In genomic region chr7:90211391-90212148, GRCh38 we compare ENCODE assay signal across 7 cellular contexts. TPM values are rescaled to one million over a fixed set of nuclear protein-coding genes. Genes with fewer than 3 reads are reported as not detected.
A peak's percentile ranks its signal among the peaks of the same experiment; 100 is the strongest.
DNase-seq lines count a peak whose midpoint lies in the region; ATAC-seq and TF ChIP-seq lines count a peak whose summit lies in the region.

Gene STEAP2 (plus strand): TSS chr7:90211740. CDS start chr7:90225083, 13,343 bp downstream.

- ATAC-seq in left lung: peak; percentile 98

- peak within 1 kb of the TSS in 58 of 59 donors; percentile 19 to 95 (median 87) for H3K27ac ChIP-seq in dorsolateral prefrontal cortex
- H3K27ac ChIP-seq in left lung: peak within 1 kb of the TSS; percentile 72 to 78

- intact Hi-C loops in dorsolateral prefrontal cortex (cut with DNase I) (loop anchor here in 1 of 2 donors (5.0 kb wide), 1 partner anchor 34 kb away; no protein-coding TSS in a partner anchor), left lung (cut with DNase I) (no loop called here)

- no peaks in the 10 kb centered on the region for H3K27me3 ChIP-seq in H7 (ENCODE audit: control insufficient read depth, insufficient read depth, low read length)
- peaks cover 0 to 15% (median 0%) of the 10 kb centered on the region in 45 donors for H3K27me3 ChIP-seq in dorsolateral prefrontal cortex
- H3K27me3 ChIP-seq in left lung: peaks cover 4 to 57% of the 10 kb centered on the region in 2 donors

- H3K36me3 ChIP-seq in H7 (replicated peaks; ENCODE audit: control insufficient read depth, insufficient read depth, low read length) (no peaks in the 10 kb centered on the region), left lung (no peaks in the 10 kb centered on the region)

- TF ChIP-seq CTCF in GM12875 (IDR thresholded peaks at IDR 0.05; ENCODE audit: borderline replicate concordance, insufficient read depth, low read depth, low read length): peak; percentile 71
- peak in 44 of 56 donors; percentile 7 to 57 (median 34) for TF ChIP-seq CTCF in dorsolateral prefrontal cortex (IDR thresholded peaks at IDR 0.05 in 54 of 56, conservative IDR thresholded peaks at IDR 0.05 in 2 of 56; ENCODE audit: low read depth in 1 of 56, partially characterized antibody in 56 of 56)
- peak; percentile 41 to 57 for TF ChIP-seq CTCF in left lung (IDR thresholded peaks at IDR 0.05)

- no peaks in the 10 kb centered on the region for H3K9me3 ChIP-seq in left lung

- peak; percentile 92 for DNase-seq in H7
- DNase-seq in M059J (ENCODE audit: low read depth): peak; percentile 92
- DNase-seq in SW480 (ENCODE audit: low spot score): peak; percentile 99
- DNase-seq in dorsolateral prefrontal cortex: peak; percentile 38 to 91 (median 82)
- DNase-seq in left lung: peak; percentile 84 to 92
- DNase-seq in stimulated activated CD4-positive, alpha-beta T cell treated with anti-CD3 and anti-CD28 coated beads, Interleukin-2, amount 100 ng/mL, for 48 hours: peak; percentile 31 to 42

- H3K4me1 ChIP-seq in left lung: peaks cover 0 to 7% of the 10 kb centered on the region in 2 donors

- H3K4me3 ChIP-seq in GM12875 (ENCODE audit: low read depth, low read length) (peak within 1 kb of the TSS; percentile 15), H7 (ENCODE audit: insufficient read depth, low read depth, low read length) (peak within 1 kb of the TSS; percentile 79), dorsolateral prefrontal cortex (peak within 1 kb of the TSS; percentile 36 to 84 (median 68)), left lung (peak within 1 kb of the TSS; percentile 48 to 51)

RNA-seq across cellular contexts. Expression of gene STEAP2, which starts in this region (rescaled TPM):
- 8.8 and 15.1 TPM in 2 replicates for total RNA-seq in H7 (2014; rRNA removed; shearing (Covaris generic))
- total RNA-seq in M059J (2014; rRNA removed; shearing (Covaris generic)): 3.8 and 6.2 TPM in 2 replicates
- total RNA-seq in dorsolateral prefrontal cortex (10 to 100 TPM; 15.5 to 92.8 (median 53.9) TPM), left lung (10 to 100 TPM; 22.9 to 24.6 TPM)

Comparison
In these comparisons a context has a peak if more than half of its experiments do, and no peak if none do; other contexts are left out.
1. Peak in every context shown above with its lines: DNase-seq, ATAC-seq, H3K4me3 ChIP-seq and H3K27ac ChIP-seq.
2. H3K4me3 ChIP-seq: peak in every context shown above with its lines; median percentile 79 in H7; 68 in dorsolateral prefrontal cortex; 50 in left lung; 15 in GM12875.
3. DNase-seq: peak in every context shown above with its lines; median percentile 99 in SW480; 92 in H7; 92 in M059J; 88 in left lung; 82 in dorsolateral prefrontal cortex; 36 in stimulated activated CD4-positive, alpha-beta T cell treated with anti-CD3 and anti-CD28 coated beads, Interleukin-2, amount 100 ng/mL, for 48 hours.